7 cellular contexts compared by ENCODE assay signal in the genomic region with DNA sequence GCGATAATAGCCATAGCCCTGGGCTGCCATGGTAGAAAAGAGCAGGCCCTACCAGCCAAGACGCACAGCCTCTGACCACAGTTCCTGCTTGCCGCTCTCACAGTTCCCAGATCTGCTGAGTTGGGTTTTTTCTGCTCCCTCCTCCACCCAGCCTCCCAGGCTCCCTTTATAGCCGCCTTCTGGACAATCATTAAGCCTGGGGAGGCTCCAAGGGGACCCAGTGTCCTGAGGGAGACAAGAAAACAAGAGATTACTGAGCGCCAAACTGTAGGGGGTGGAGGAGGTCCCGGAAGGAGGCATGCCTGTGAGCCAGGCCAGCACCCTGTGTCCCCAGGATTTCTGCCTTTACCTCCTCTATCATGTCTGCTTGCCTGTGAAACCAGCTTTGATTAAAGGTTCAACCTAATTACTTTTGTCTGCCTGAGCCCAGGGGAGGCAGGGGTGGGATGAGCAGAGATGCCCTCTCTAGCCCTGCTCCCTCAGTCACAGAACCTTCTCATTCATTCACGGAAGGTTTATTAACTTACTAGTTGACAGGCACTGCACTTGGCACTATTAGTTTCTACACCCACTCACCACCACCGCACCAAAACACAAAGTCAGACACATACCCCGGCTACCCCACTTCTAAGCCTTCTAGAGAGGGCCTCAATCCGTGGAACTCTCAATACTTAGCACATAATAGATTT. TPM values are rescaled to one million over a fixed set of nuclear protein-coding genes. Genes with fewer than 3 reads are reported as not detected.
DNase-seq lines count a peak whose midpoint lies in the region; ATAC-seq and TF ChIP-seq lines count a peak whose summit lies in the region.

No MANE protein-coding gene starts in this region.

- no peak for TF ChIP-seq POLR2A in esophagus squamous epithelium (IDR thresholded peaks at IDR 0.05)

- ATAC-seq in GM18868 (IDR thresholded peaks at IDR 0.05; ENCODE audit: unreplicated experiment), result peak; percentile 20
- ATAC-seq in HG03095 (IDR thresholded peaks at IDR 0.05; ENCODE audit: unreplicated experiment), result peak; percentile 2
- ATAC-seq in GM19467 (IDR thresholded peaks at IDR 0.05; ENCODE audit: unreplicated experiment), result no peak

- intact Hi-C loops in esophagus squamous epithelium (cut with DNase I), result no loop called here

- peak overlapping the region; percentile 93 for H3K4me2 ChIP-seq in osteoblast (ENCODE audit: insufficient read depth, low read length)

- peak overlapping the region; percentile 89 for H2AFZ ChIP-seq in osteoblast (ENCODE audit: low read length)

- peaks cover under 1% of the 10 kb centered on the region for H4K20me1 ChIP-seq in osteoblast (ENCODE audit: insufficient read depth, low read length)

- 36 to 43% methylated on average over 8 to 9 of the region's 10 CpGs for WGBS in esophagus squamous epithelium, 2 donors

- H3K4me1 ChIP-seq in esophagus squamous epithelium (peaks cover 12 to 38% (median 19%) of the 10 kb centered on the region in 3 donors), osteoblast (ENCODE audit: insufficient read depth, low read length) (peaks cover 10% of the 10 kb centered on the region)

- H3K36me3 ChIP-seq in esophagus squamous epithelium (peaks cover 0 to 37% (median 0%) of the 10 kb centered on the region in 3 donors), osteoblast (ENCODE audit: insufficient read depth, low read length) (peaks cover 10% of the 10 kb centered on the region)

- peak overlapping the region; percentile 82 to 94 (median 89) for H3K27ac ChIP-seq in esophagus squamous epithelium
- H3K27ac ChIP-seq in osteoblast (ENCODE audit: low read depth, low read length), result no peak overlapping the region

- no peaks in the 10 kb centered on the region for H3K9me3 ChIP-seq in esophagus squamous epithelium
- no peaks in the 10 kb centered on the region for H3K9me3 ChIP-seq in osteoblast (ENCODE audit: low read depth, low read length)

- H3K4me3 ChIP-seq in esophagus squamous epithelium, result peak overlapping the region; percentile 49 to 87 (median 84)
- peak overlapping the region; percentile 88 for H3K4me3 ChIP-seq in osteoblast (ENCODE audit: insufficient read depth, low read length)

- H3K27me3 ChIP-seq in esophagus squamous epithelium (no peaks in the 10 kb centered on the region), osteoblast (ENCODE audit: insufficient read depth, low read length) (no peaks in the 10 kb centered on the region)

- no peak for TF ChIP-seq CTCF in esophagus squamous epithelium (IDR thresholded peaks at IDR 0.05)
- TF ChIP-seq CTCF in osteoblast (IDR thresholded peaks at IDR 0.05; ENCODE audit: extremely low read depth, low read depth, low read length), result no peak

- no peaks in the 10 kb centered on the region for H3K79me2 ChIP-seq in osteoblast (ENCODE audit: insufficient read depth, low read length)

- peak; percentile 66 for DNase-seq in activated CD4-positive, alpha-beta T cell treated with anti-CD3 and anti-CD28 coated beads for 48 hours
- DNase-seq in esophagus squamous epithelium (lab: John Stamatoyannopoulos, UW) (no peak), osteoblast (ENCODE audit: insufficient read length, low spot score, missing footprints) (no peak)
- no peak for DNase-seq in effector CD4-positive, alpha-beta T cell

RNA-seq across cellular contexts. Expression of a gene that starts 1.2 kb away (rescaled TPM):
- total RNA-seq in esophagus squamous epithelium (10 to 100 TPM in 3 of 4 donors, 1 to 10 TPM in 1; 6.9 to 13.9 (median 11.5) TPM), osteoblast (13.0 and 14.8 TPM in 2 replicates)

RNA-seq across cellular contexts. Expression of a gene that starts 10.9 kb away (rescaled TPM):
- total RNA-seq in esophagus squamous epithelium (10 to 100 TPM; 26.5 to 44.4 (median 41.2) TPM), osteoblast (42.3 and 48.0 TPM in 2 replicates)

RNA-seq across cellular contexts. Expression of a gene that starts 11.3 kb away (rescaled TPM):
- total RNA-seq in esophagus squamous epithelium (1,000 to 10,000 TPM in 3 of 4 donors, 100 to 1,000 TPM in 1; 729 to 2,261 (median 1,537) TPM), osteoblast (1,078 and 1,259 TPM in 2 replicates)

RNA-seq across cellular contexts. Expression of a gene that starts 27.5 kb away (rescaled TPM):
- total RNA-seq in esophagus squamous epithelium (10 to 100 TPM; 44.1 to 93.8 (median 65.4) TPM), osteoblast (94.9 and 117 TPM in 2 replicates)

RNA-seq across cellular contexts. Expression of a gene that starts 31.5 kb away (rescaled TPM):
- 10 to 100 TPM in 3 of 4 donors, 1 to 10 TPM in 1; 9.2 to 58.9 (median 29.4) TPM for total RNA-seq in esophagus squamous epithelium
- total RNA-seq in osteoblast, result 37.6 and 37.7 TPM in 2 replicates
